27 cellular contexts compared by ENCODE assay signal in genomic region chr18:58267493-58267892, GRCh38.
DNase-seq lines count a peak whose midpoint lies in the region; ATAC-seq and TF ChIP-seq lines count a peak whose summit lies in the region.
"Had no signal": no experiment of that assay in that cellular context is flagged by ENCODE, and none has a peak within 500 bp of the region (broad histone marks: within the 10 kb centered on the region; RNA-seq: fewer than 3 reads in every experiment).

No MANE protein-coding gene starts in this region.

- H3K14ac ChIP-seq in mesenchymal stem cell (ENCODE audit: low read length in 2 of 2) = no peak overlapping the region

- H3K79me1 ChIP-seq in mesenchymal stem cell (replicated peaks; ENCODE audit: low read length, poor library complexity, severe bottlenecking) = peaks cover 22% of the 10 kb centered on the region

- in situ Hi-C loops in GM23248 (cut with MboI) = no loop called here

- H3K27ac ChIP-seq in GM23248 (peak overlapping the region; percentile 22), caudate nucleus (ENCODE audit: low read depth, low read length) (no peak overlapping the region), mesenchymal stem cell (ENCODE audit: low read length, poor library complexity, severe bottlenecking) (no peak overlapping the region)
- H3K27ac ChIP-seq: neutrophil, transverse colon had no signal

- peak overlapping the region; percentile 50 for H4K91ac ChIP-seq in mesenchymal stem cell (ENCODE audit: low read length)

- no peak overlapping the region for H2AK5ac ChIP-seq in mesenchymal stem cell (ENCODE audit: low read length, severe bottlenecking)

- H3K36me3 ChIP-seq in GM23248 (ENCODE audit: low read depth) (no peaks in the 10 kb centered on the region), mesenchymal stem cell (ENCODE audit: control insufficient read depth in 1 of 2, insufficient read depth in 2 of 2, low read depth in 1 of 2, low read length in 2 of 2) (no peaks in the 10 kb centered on the region)
- H3K36me3 ChIP-seq: neutrophil, transverse colon had no signal

- no peaks in the 10 kb centered on the region for H3K9me3 ChIP-seq in GM23248 (ENCODE audit: low read depth)
- H3K9me3 ChIP-seq in mesenchymal stem cell (ENCODE audit: control insufficient read depth, low read length) = no peaks in the 10 kb centered on the region
- H3K9me3 ChIP-seq: MG63, neutrophil, SK-N-SH, transverse colon had no signal

- no peaks in the 10 kb centered on the region for H3K9me3 Mint-ChIP-seq in type B pancreatic cell
- no peaks in the 10 kb centered on the region for H3K9me3 Mint-ChIP-seq in activated CD4-positive, alpha-beta T cell treated with anti-CD3 and anti-CD28 coated beads for 36 hours (ENCODE audit: low read depth)
- H3K9me3 Mint-ChIP-seq: memory B cell had no signal

- H3K23ac ChIP-seq in mesenchymal stem cell (ENCODE audit: low read length in 2 of 2) = no peak overlapping the region

- POLR2A ChIA-PET in activated CD4-positive, alpha-beta T cell treated with anti-CD3 and anti-CD28 coated beads for 36 hours (lab: Charles Lee) = no interaction called here

- intact Hi-C loops in activated CD4-positive, alpha-beta T cell treated with anti-CD3 and anti-CD28 coated beads for 36 hours (cut with DNase I, micrococcal nuclease) = no loop called here

- peak overlapping the region; percentile 24 for H3K27ac Mint-ChIP-seq in type B pancreatic cell
- H3K27ac Mint-ChIP-seq in activated CD4-positive, alpha-beta T cell treated with anti-CD3 and anti-CD28 coated beads for 36 hours = no peak overlapping the region
- H3K27ac Mint-ChIP-seq: memory B cell, T-helper 17 cell had no signal

- peak overlapping the region; percentile 54 for H3K4me2 ChIP-seq in GM23248 (ENCODE audit: unreplicated experiment)
- no peak overlapping the region for H3K4me2 ChIP-seq in mesenchymal stem cell (ENCODE audit: low read length, poor library complexity, severe bottlenecking)
- H3K4me2 ChIP-seq: SK-N-SH had no signal

- no peak overlapping the region for H2BK120ac ChIP-seq in mesenchymal stem cell (ENCODE audit: low read depth, low read length)

- H3K4me1 Mint-ChIP-seq in type B pancreatic cell (ENCODE audit: unreplicated experiment) = peaks cover 54% of the 10 kb centered on the region
- peaks cover 8% of the 10 kb centered on the region for H3K4me1 Mint-ChIP-seq in activated CD4-positive, alpha-beta T cell treated with anti-CD3 and anti-CD28 coated beads for 36 hours

- H3K4me1 ChIP-seq in GM23248 (ENCODE audit: insufficient read depth) (peaks cover 32% of the 10 kb centered on the region), mesenchymal stem cell (ENCODE audit: control insufficient read depth, insufficient read depth, low read depth, low read length) (peaks cover 14% of the 10 kb centered on the region)

- H3K27me3 ChIP-seq in GM23248 (replicated peaks; ENCODE audit: insufficient read depth) = no peaks in the 10 kb centered on the region
- H3K27me3 ChIP-seq in mesenchymal stem cell (ENCODE audit: control insufficient read depth in 1 of 2, insufficient read depth in 1 of 2, low read length in 2 of 2) = no peaks in the 10 kb centered on the region
- H3K27me3 ChIP-seq: MG63, neutrophil, transverse colon had no signal

- H3K4me3 ChIP-seq in GM23248 = no peak overlapping the region
- H3K4me3 ChIP-seq in mesenchymal stem cell (ENCODE audit: insufficient read depth in 1 of 2, low read depth in 1 of 2, low read length in 2 of 2) = no peak overlapping the region
- H3K4me3 ChIP-seq: MG63, transverse colon had no signal

- H3F3A ChIP-seq in GM23248 (ENCODE audit: insufficient read depth) = peaks cover 40% of the 10 kb centered on the region

- peaks cover 9% of the 10 kb centered on the region for H3K36me3 Mint-ChIP-seq in type B pancreatic cell
- H3K36me3 Mint-ChIP-seq in activated CD4-positive, alpha-beta T cell treated with anti-CD3 and anti-CD28 coated beads for 36 hours (ENCODE audit: low read depth) = no peaks in the 10 kb centered on the region

- TF ChIP-seq CTCF in type B pancreatic cell (conservative IDR thresholded peaks at IDR 0.05) = no peak

- H2BK15ac ChIP-seq in mesenchymal stem cell (ENCODE audit: low read depth, poor library complexity, severe bottlenecking) = no peak overlapping the region

- H3K4ac ChIP-seq in mesenchymal stem cell (ENCODE audit: low read depth in 1 of 2, low read length in 2 of 2) = no peak overlapping the region

- CTCF ChIA-PET in activated CD4-positive, alpha-beta T cell treated with anti-CD3 and anti-CD28 coated beads for 36 hours (lab: Charles Lee) = no interaction called here

- no peak overlapping the region for H2BK5ac ChIP-seq in mesenchymal stem cell (ENCODE audit: low read depth, low read length, poor library complexity, severe bottlenecking)

- H2AFZ ChIP-seq in GM23248 (peak overlapping the region; percentile 32; the same call in 1 of the 2 replicates), mesenchymal stem cell (ENCODE audit: low read depth, low read length) (no peak overlapping the region)

- H3K9ac ChIP-seq in GM23248 (no peak overlapping the region), mesenchymal stem cell (ENCODE audit: low read length) (no peak overlapping the region)
- H3K9ac ChIP-seq: SK-N-SH had no signal

- no peak overlapping the region for H4K8ac ChIP-seq in mesenchymal stem cell (ENCODE audit: low read length)

- DNase-seq in GM23248 = peak; percentile 79
- DNase-seq in caudate nucleus (lab: John Stamatoyannopoulos, UW) = peak in 38 of 61 donors; percentile 8 to 94 (median 46)
- DNase-seq in mesenchymal stem cell = no peak
- DNase-seq in type B pancreatic cell (ENCODE audit: extremely low spot score, unreplicated experiment) = no peak
- no peak for DNase-seq in HUDEP-2 (lab: John Stamatoyannopoulos, UW; ENCODE audit: unreplicated experiment in 76 of 76)
- no peak for DNase-seq in mesenteric fat pad (ENCODE audit: low spot score)
- DNase-seq in activated CD4-positive, alpha-beta T cell treated with anti-CD3 and anti-CD28 coated beads for 36 hours = no peak
- DNase-seq: activated CD8-positive, alpha-beta memory T cell treated with anti-CD3 and anti-CD28 coated beads for 24 hours; activated gamma-delta T cell treated with Interleukin-2 at 50 U/mL for 16 hours; activated T-cell treated with anti-CD3 and anti-CD28 coated beads, Interleukin-2, amount 50 U/mL, for 1 hour; C1 segment of cervical spinal cord; cerebellar nuclear complex; DND-41; HCEC 1CT; KBM-7; left cardiac atrium; MG63; NCI-H1105 treated with DMSO at 0.1 percent for 48 hours; NCI-H2029; NCI-H226; NCI-H748 treated with DMSO at 0.1 percent for 48 hours; SK-N-SH; small intestine; T-helper 17 cell; transverse colon had no signal

- H3K27me3 Mint-ChIP-seq in type B pancreatic cell = no peaks in the 10 kb centered on the region
- no peaks in the 10 kb centered on the region for H3K27me3 Mint-ChIP-seq in activated CD4-positive, alpha-beta T cell treated with anti-CD3 and anti-CD28 coated beads for 36 hours
- H3K27me3 Mint-ChIP-seq: memory B cell had no signal

- no peaks in the 10 kb centered on the region for H3K9me2 ChIP-seq in GM23248 (ENCODE audit: insufficient read depth)
- H3K9me2 ChIP-seq: SK-N-SH had no signal

- no peaks in the 10 kb centered on the region for H4K20me1 ChIP-seq in GM23248 (ENCODE audit: insufficient read depth)

- no peak overlapping the region for H2BK12ac ChIP-seq in mesenchymal stem cell (ENCODE audit: low read length in 2 of 2)

- no peak overlapping the region for H3K4me3 Mint-ChIP-seq in type B pancreatic cell
- no peak overlapping the region for H3K4me3 Mint-ChIP-seq in activated CD4-positive, alpha-beta T cell treated with anti-CD3 and anti-CD28 coated beads for 36 hours
- H3K4me3 Mint-ChIP-seq: memory B cell, T-helper 17 cell had no signal

- ATAC-seq in activated CD4-positive, alpha-beta T cell treated with anti-CD3 and anti-CD28 coated beads for 36 hours = no peak
- ATAC-seq: left cardiac atrium, T-helper 17 cell had no signal

- 36 to 49% methylated on average over 6 of the region's 6 CpGs for WGBS in GM23248 (ENCODE audit: low coverage in 1 of 2, low lambda C conversion rate in 2 of 2, missing lambda C conversion rate in 2 of 2), 2 experiments
- 89% methylated on average over 5 of the region's 6 CpGs for WGBS in mesenchymal stem cell

- H3K18ac ChIP-seq in mesenchymal stem cell (ENCODE audit: low read depth in 1 of 2, low read length in 2 of 2) = no peak overlapping the region

- no peaks in the 10 kb centered on the region for H3K79me2 ChIP-seq in GM23248 (ENCODE audit: insufficient read depth)

Comparison
In these comparisons a context has a peak if more than half of its experiments do, and no peak if none do; other contexts are left out.
1. DNase-seq: peak in GM23248 (single experiment) and caudate nucleus (38 of 61); none in mesenchymal stem cell (single experiment), type B pancreatic cell (single experiment), HUDEP-2 (0 of 76), mesenteric fat pad (single experiment) and activated CD4-positive, alpha-beta T cell treated with anti-CD3 and anti-CD28 coated beads for 36 hours (single experiment).